Comparison of ENCODE assay signal across 8 cellular contexts in the genomic region with DNA sequence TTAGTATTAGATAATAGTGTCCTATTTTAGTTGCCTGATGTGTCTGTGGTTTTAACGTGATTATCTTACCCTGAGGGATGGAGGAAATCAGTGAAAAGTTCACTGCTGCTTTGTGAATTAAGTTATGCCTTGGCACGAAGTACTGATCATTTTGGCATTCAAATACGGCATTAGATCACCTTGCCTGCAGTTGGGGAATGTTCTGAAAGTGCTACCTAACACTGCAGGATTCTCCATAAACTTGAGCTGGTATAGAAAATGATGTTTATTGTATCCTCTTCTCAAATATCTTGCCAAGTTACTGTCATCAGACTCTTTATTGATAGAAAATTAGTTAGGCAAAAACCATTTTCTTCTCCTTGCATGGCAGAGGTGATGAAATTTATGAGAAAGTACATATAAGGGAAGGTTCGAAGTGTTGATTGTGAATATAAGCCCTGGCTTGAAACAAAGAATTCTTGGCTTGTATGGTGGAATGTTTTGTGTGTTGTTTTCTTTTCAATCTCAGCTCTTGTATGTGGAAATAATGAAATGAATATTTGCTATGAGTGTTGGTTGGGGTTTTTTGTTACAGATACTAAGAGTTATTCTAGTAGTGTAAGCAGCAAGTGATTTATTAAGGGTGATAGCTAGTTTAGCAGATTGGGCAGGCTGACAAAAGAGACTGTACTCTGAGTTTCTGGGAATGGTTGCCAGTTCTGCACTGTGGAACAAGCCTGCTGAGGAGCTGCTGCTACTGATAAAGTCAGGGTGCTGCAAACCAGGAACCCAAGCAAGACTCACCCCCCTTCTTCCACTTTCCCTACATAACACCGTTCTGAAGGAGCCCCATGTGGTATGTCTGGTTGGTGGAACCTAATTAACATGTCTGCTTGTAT. TPM values are rescaled to one million over a fixed set of nuclear protein-coding genes. Genes with fewer than 3 reads are reported as not detected.
DNase-seq lines count a peak whose midpoint lies in the region; ATAC-seq lines count a peak whose summit lies in the region.

No MANE protein-coding gene starts in this region.

- H3K4me3 Mint-ChIP-seq in activated T-helper 17 cell treated with anti-CD3 and anti-CD28 coated beads, Interleukin-2, amount 50 U/mL, for 72 hours, result no peak overlapping the region

- DNase-seq in Ammon's horn (ENCODE audit: low spot score) (peak; percentile 64), dedifferentiated amniotic fluid mesenchymal stem cell (ENCODE audit: extremely low spot score) (peak; percentile 76), myocyte (ENCODE audit: low read depth) (peak; percentile 20)
- DNase-seq in activated T-cell treated with anti-CD3 and anti-CD28 coated beads, Interleukin-2, amount 50 U/mL, for 48 hours, result no peak

- ATAC-seq in HG02678 (IDR thresholded peaks at IDR 0.05; ENCODE audit: unreplicated experiment), result peak; percentile 58
- no peak for ATAC-seq in HG03439 (IDR thresholded peaks at IDR 0.05; ENCODE audit: unreplicated experiment)
- no peak for ATAC-seq in activated T-helper 17 cell treated with anti-CD3 and anti-CD28 coated beads, Interleukin-2, amount 50 U/mL, for 72 hours (replicated peaks)
- ATAC-seq in HG02852 (IDR thresholded peaks at IDR 0.05; ENCODE audit: unreplicated experiment), result no peak

- H3K36me3 Mint-ChIP-seq in activated T-helper 17 cell treated with anti-CD3 and anti-CD28 coated beads, Interleukin-2, amount 50 U/mL, for 72 hours (ENCODE audit: low read depth), result peaks cover 17% of the 10 kb centered on the region

- H3K27me3 Mint-ChIP-seq in activated T-helper 17 cell treated with anti-CD3 and anti-CD28 coated beads, Interleukin-2, amount 50 U/mL, for 72 hours, result no peaks in the 10 kb centered on the region

- H3K27ac Mint-ChIP-seq in activated T-helper 17 cell treated with anti-CD3 and anti-CD28 coated beads, Interleukin-2, amount 50 U/mL, for 72 hours, result no peak overlapping the region

- H3K9me3 Mint-ChIP-seq in activated T-helper 17 cell treated with anti-CD3 and anti-CD28 coated beads, Interleukin-2, amount 50 U/mL, for 72 hours, result peaks cover 9% of the 10 kb centered on the region

- H3K4me1 Mint-ChIP-seq in activated T-helper 17 cell treated with anti-CD3 and anti-CD28 coated beads, Interleukin-2, amount 50 U/mL, for 72 hours, result peaks cover 23% of the 10 kb centered on the region

RNA-seq across cellular contexts. Expression of gene SIPA1L1, which starts 35.3 kb away (rescaled TPM):
- total RNA-seq in myocyte, result 15.0 and 16.2 TPM in 2 replicates
- polyA plus RNA-seq in myocyte (2012), result 53.0 TPM
- total RNA-seq in activated T-helper 17 cell treated with anti-CD3 and anti-CD28 coated beads, Interleukin-2, amount 50 U/mL, for 72 hours, result 10 to 100 TPM; 43.3 to 51.9 TPM

Comparison
In these comparisons a context has a peak if more than half of its experiments do, and no peak if none do; other contexts are left out.
1. DNase-seq: peak in Ammon's horn (single experiment), dedifferentiated amniotic fluid mesenchymal stem cell (single experiment) and myocyte (single experiment); none in activated T-cell treated with anti-CD3 and anti-CD28 coated beads, Interleukin-2, amount 50 U/mL, for 48 hours (0 of 2).